In genomic region chr2:149586898-149587219, GRCh38 we compare ENCODE assay signal across 8 cellular contexts. TPM values are rescaled to one million over a fixed set of nuclear protein-coding genes. Genes with fewer than 3 reads are reported as not detected.
A peak's percentile ranks its signal among the peaks of the same experiment; 100 is the strongest.
DNase-seq lines count a peak whose midpoint lies in the region; ATAC-seq and TF ChIP-seq lines count a peak whose summit lies in the region.

No MANE protein-coding gene starts in this region.

- H3K4me1 ChIP-seq in thyroid gland, result peaks cover 9 to 11% of the 10 kb centered on the region in 2 donors

- TF ChIP-seq POLR2A in lower leg skin (IDR thresholded peaks at IDR 0.05) (no peak), thyroid gland (IDR thresholded peaks at IDR 0.05) (no peak)

- TF ChIP-seq CTCF in astrocyte of the spinal cord (IDR thresholded peaks at IDR 0.05; ENCODE audit: low read depth, low read length) (no peak), lower leg skin (IDR thresholded peaks at IDR 0.05) (no peak), thyroid gland (IDR thresholded peaks at IDR 0.05) (no peak)

- no peaks in the 10 kb centered on the region for H3K27me3 ChIP-seq in thyroid gland

- intact Hi-C loops in lower leg skin (cut with DNase I; ENCODE audit: low total_unique reads), result no loop called here
- intact Hi-C loops in thyroid gland (cut with DNase I), result no loop called here

- H3K27ac ChIP-seq in thyroid gland, result peak overlapping the region; percentile 88 to 93 (median 92)

- in situ Hi-C loops in astrocyte of the spinal cord (cut with HindIII; ENCODE audit: low sequenced_read_pairs), result no loop called here

- H3K9me3 ChIP-seq in thyroid gland, result no peaks in the 10 kb centered on the region

- WGBS in lower leg skin, 2 donors, result 0 to 1% methylated on average over 7 of the region's 7 CpGs
- WGBS in thyroid gland, 2 donors, result 1 to 3% methylated on average over 7 of the region's 7 CpGs

- ATAC-seq in activated T-cell treated with anti-CD3 and anti-CD28 coated beads, Interleukin-2, amount 50 U/mL, for 4 hours, result no peak

- peaks cover 22% of the 10 kb centered on the region for H3K36me3 Mint-ChIP-seq in activated T-cell treated with anti-CD3 and anti-CD28 coated beads, Interleukin-2, amount 50 U/mL, for 4 hours (ENCODE audit: insufficient read depth)

- H3K4me3 ChIP-seq in astrocyte of the spinal cord (ENCODE audit: low read depth, low read length), result peak overlapping the region; percentile 98
- peak overlapping the region; percentile 97 for H3K4me3 ChIP-seq in lower leg skin (ENCODE audit: low read depth, poor library complexity, severe bottlenecking)
- H3K4me3 ChIP-seq in thyroid gland (replicated peaks in 1 of 3), result peak overlapping the region; percentile 37 to 60 (median 50)

- peaks cover 45% of the 10 kb centered on the region for H3K4me1 Mint-ChIP-seq in activated T-cell treated with anti-CD3 and anti-CD28 coated beads, Interleukin-2, amount 50 U/mL, for 4 hours (ENCODE audit: low read depth)

- H3K9me3 Mint-ChIP-seq in activated T-cell treated with anti-CD3 and anti-CD28 coated beads, Interleukin-2, amount 50 U/mL, for 4 hours, result no peaks in the 10 kb centered on the region

- DNase-seq in activated T-cell treated with anti-CD3 and anti-CD28 coated beads, Interleukin-2, amount 50 U/mL, for 4 hours, result no peak
- no peak for DNase-seq in activated T-cell treated with anti-CD3 and anti-CD28 coated beads, Interleukin-2, amount 50 U/mL, for 1 hour
- DNase-seq in astrocyte of the spinal cord (ENCODE audit: low read depth, low spot score), result no peak
- no peak for DNase-seq in lower leg skin (ENCODE audit: low spot score in 2 of 2)
- DNase-seq in thyroid gland, result no peak
- no peak for DNase-seq in iPS-NIHi7 (ENCODE audit: extremely low spot score)
- DNase-seq in NCI-H2029 (lab: John Stamatoyannopoulos, UW), result no peak
- DNase-seq in SK-N-DZ (ENCODE audit: low spot score), result no peak

- peak overlapping the region; percentile 100 for H3K4me3 Mint-ChIP-seq in activated T-cell treated with anti-CD3 and anti-CD28 coated beads, Interleukin-2, amount 50 U/mL, for 4 hours

- peaks cover 12% of the 10 kb centered on the region for H3K27me3 Mint-ChIP-seq in activated T-cell treated with anti-CD3 and anti-CD28 coated beads, Interleukin-2, amount 50 U/mL, for 4 hours (ENCODE audit: low read depth)

- H3K36me3 ChIP-seq in thyroid gland, result peaks cover 0 to 2% of the 10 kb centered on the region in 2 donors

RNA-seq across cellular contexts. Expression of gene MMADHC, which starts 0.7 kb away (rescaled TPM):
- 100 to 1,000 TPM; 144 to 152 (median 148) TPM for total RNA-seq in activated T-cell treated with anti-CD3 and anti-CD28 coated beads, Interleukin-2, amount 50 U/mL, for 4 hours
- total RNA-seq in lower leg skin (100 to 1,000 TPM in 2 of 4 donors, 10 to 100 TPM in 2; 66.3 to 118 (median 95.4) TPM), thyroid gland (10 to 100 TPM; 77.0 to 92.6 (median 81.8) TPM)
- polyA plus RNA-seq in SK-N-DZ (2014; cell fraction: cytosol; rRNA removed), result 161 and 177 TPM in 2 replicates
- polyA plus RNA-seq in SK-N-DZ (2014; cell fraction: nucleus; rRNA removed), result 65.9 and 112 TPM in 2 replicates
